Comparison of ENCODE assay signal across 8 cellular contexts in genomic region chr1:173862769-173863223, GRCh38. TPM values are rescaled to one million over a fixed set of nuclear protein-coding genes. Genes with fewer than 3 reads are reported as not detected.
A peak's percentile ranks its signal among the peaks of the same experiment; 100 is the strongest.
DNase-seq lines count a peak whose midpoint lies in the region; ATAC-seq, FAIRE-seq and TF ChIP-seq lines count a peak whose summit lies in the region.
"Had no signal": no experiment of that assay in that cellular context is flagged by ENCODE, and none has a peak within 500 bp of the region (broad histone marks: within the 10 kb centered on the region; RNA-seq: fewer than 3 reads in every experiment).

No MANE protein-coding gene starts in this region.

- TF ChIP-seq CTCF in GM12865 (IDR thresholded peaks at IDR 0.05; ENCODE audit: insufficient read depth, low read depth, low read length, missing control alignments) (no peak), OCI-LY1 (IDR thresholded peaks at IDR 0.05; ENCODE audit: low read length) (no peak), pancreas (IDR thresholded peaks at IDR 0.05) (no peak)

- no peak overlapping the region for H2AFZ ChIP-seq in OCI-LY1 (ENCODE audit: low read length)

- peak overlapping the region; percentile 61 for H3K27ac ChIP-seq in OCI-LY1 (ENCODE audit: low read depth, low read length, poor library complexity, severe bottlenecking)
- peak overlapping the region in 1 of 2 donors; percentile 3 for H3K27ac ChIP-seq in small intestine (ENCODE audit: low read depth in 1 of 2, low read length in 1 of 2)
- no peak overlapping the region for H3K27ac ChIP-seq in pancreas
- H3K27ac ChIP-seq: ascending aorta, heart left ventricle had no signal

- peak overlapping the region; percentile 89; the same call in 1 of the 2 replicates for H3K4me2 ChIP-seq in OCI-LY1 (ENCODE audit: low read length)

- H3K9me3 ChIP-seq in OCI-LY1 (ENCODE audit: low read length) (no peaks in the 10 kb centered on the region), small intestine (ENCODE audit: control insufficient read depth, low read depth) (no peaks in the 10 kb centered on the region), pancreas (no peaks in the 10 kb centered on the region)
- H3K9me3 ChIP-seq: ascending aorta, heart left ventricle had no signal

- no peak for ATAC-seq in pancreas
- ATAC-seq in GM19395 (IDR thresholded peaks at IDR 0.05; ENCODE audit: unreplicated experiment), result no peak
- ATAC-seq: heart left ventricle had no signal

- no peaks in the 10 kb centered on the region for H3K9me2 ChIP-seq in OCI-LY1 (ENCODE audit: low read depth, low read length)

- peaks cover 77% of the 10 kb centered on the region for H3K36me3 ChIP-seq in OCI-LY1 (ENCODE audit: insufficient read depth, low read length)
- H3K36me3 ChIP-seq in small intestine (ENCODE audit: control insufficient read depth in 2 of 2, insufficient read depth in 2 of 2, low read length in 2 of 2), result peaks cover 6 to 16% of the 10 kb centered on the region in 2 donors
- H3K36me3 ChIP-seq in pancreas, result peaks cover 0 to 51% (median 29%) of the 10 kb centered on the region in 3 donors

- peak; percentile 52 for DNase-seq in GM12865 (ENCODE audit: low read depth)
- peak; percentile 37 for DNase-seq in fibroblast of gingiva (ENCODE audit: low read depth)
- DNase-seq in small intestine, result no peak
- DNase-seq in pancreas, result no peak
- DNase-seq: heart left ventricle had no signal

- FAIRE-seq in small intestine (lab: Jason Lieb, UNC) (no peak), pancreas (lab: Jason Lieb, UNC) (no peak)

- 59 to 72% (median 63%) methylated on average over 8 of the region's 8 CpGs for WGBS in small intestine, 3 donors
- WGBS in pancreas, 2 donors, result 85 to 86% methylated on average over 8 of the region's 8 CpGs

- H3F3A ChIP-seq in OCI-LY1 (ENCODE audit: insufficient read depth, low read length), result peaks cover 37% of the 10 kb centered on the region; the same call in 1 of the 2 replicates

- H3K4me1 ChIP-seq in OCI-LY1 (ENCODE audit: insufficient read depth, low read length, severe bottlenecking) (peaks cover 38% of the 10 kb centered on the region), small intestine (ENCODE audit: control insufficient read depth in 2 of 2, insufficient read depth in 1 of 2, low read depth in 1 of 2, low read length in 1 of 2) (peaks cover 0 to 6% of the 10 kb centered on the region in 2 donors), pancreas (peaks cover 10 to 16% (median 13%) of the 10 kb centered on the region in 3 donors)

- no peak overlapping the region for H3K9ac ChIP-seq in OCI-LY1 (ENCODE audit: low read length)

- no peaks in the 10 kb centered on the region for H4K20me1 ChIP-seq in OCI-LY1 (ENCODE audit: insufficient read depth, low read length)

- H3K79me2 ChIP-seq in OCI-LY1 (ENCODE audit: insufficient read depth, low read length), result peaks cover 21% of the 10 kb centered on the region

- H3K27me3 ChIP-seq in OCI-LY1 (ENCODE audit: insufficient read depth, low read length) (no peaks in the 10 kb centered on the region), small intestine (ENCODE audit: control insufficient read depth in 2 of 2, insufficient read depth in 2 of 2, low read length in 2 of 2) (no peaks in the 10 kb centered on the region), pancreas (no peaks in the 10 kb centered on the region)
- H3K27me3 ChIP-seq: ascending aorta, heart left ventricle had no signal

- intact Hi-C loops in pancreas (cut with DNase I), result no loop called here

- H3K4me3 ChIP-seq in GM12865 (ENCODE audit: low read depth, low read length) (no peak overlapping the region), OCI-LY1 (ENCODE audit: low read depth, low read length, poor library complexity, severe bottlenecking) (no peak overlapping the region), small intestine (ENCODE audit: low read depth in 1 of 2, low read length in 2 of 2) (no peak overlapping the region), pancreas (no peak overlapping the region)
- H3K4me3 ChIP-seq: ascending aorta, heart left ventricle had no signal

RNA-seq across cellular contexts. Expression of gene GAS5, which starts 5.0 kb away (rescaled TPM):
- polyA plus RNA-seq in small intestine (100 to 1,000 TPM; 375 to 600 (median 575) TPM), pancreas (1,000 to 10,000 TPM in 1 of 2 donors, 100 to 1,000 TPM in 1; 558 to 1,057 TPM)
- total RNA-seq in pancreas, result 100 to 1,000 TPM; 214 to 698 (median 401) TPM

RNA-seq across cellular contexts. Expression of gene ZBTB37, which starts 5.4 kb away (rescaled TPM):
- polyA plus RNA-seq in small intestine (1 to 10 TPM in 1 of 3 donors, under 1 TPM in 2; 0.22 to 1.1 (median 0.27) TPM), pancreas (1 to 10 TPM; 1.2 to 1.3 TPM)
- total RNA-seq in pancreas, result 1 to 10 TPM; 3.8 to 7.0 (median 4.4) TPM

RNA-seq across cellular contexts. Expression of gene CENPL, which starts 38.1 kb away (rescaled TPM):
- polyA plus RNA-seq in small intestine, result 1 to 10 TPM; 1.1 to 5.5 (median 2.4) TPM
- 1 to 10 TPM in 4 of 6 donors, under 1 TPM in 2; 0.83 to 2.0 (median 1.5) TPM for total RNA-seq in pancreas
- polyA plus RNA-seq in pancreas, result under 1 TPM; 0.73 to 0.80 TPM

RNA-seq across cellular contexts. Expression of gene DARS2, which starts 38.3 kb away (rescaled TPM):
- polyA plus RNA-seq in small intestine, result 10 to 100 TPM in 1 of 3 donors, 1 to 10 TPM in 2; 5.1 to 18.6 (median 7.4) TPM
- total RNA-seq in pancreas, result 10 to 100 TPM in 1 of 6 donors, 1 to 10 TPM in 5; 3.9 to 11.1 (median 5.9) TPM
- polyA plus RNA-seq in pancreas, result 1 to 10 TPM; 3.4 to 5.1 TPM

RNA-seq across cellular contexts. Expression of gene SERPINC1, which starts 54.3 kb away (rescaled TPM):
- polyA plus RNA-seq in small intestine (under 1 TPM in 2 of 3 donors, not detected in 1; 0.19 to 0.89 TPM), pancreas (not detected)
- total RNA-seq in pancreas, result 1 to 10 TPM in 1 of 6 donors, under 1 TPM in 1, not detected in 4; 0.16 to 1.2 TPM

Comparison
In these comparisons a context has a peak if more than half of its experiments do, and no peak if none do; other contexts are left out.
1. DNase-seq: peak in GM12865 (single experiment) and fibroblast of gingiva (single experiment); none in small intestine (single experiment) and pancreas (0 of 6).